In genomic region chr2:10303174-10303633, GRCh38 we compare ENCODE assay signal across 8 cellular contexts. TPM values are rescaled to one million over a fixed set of nuclear protein-coding genes. Genes with fewer than 3 reads are reported as not detected.
DNase-seq lines count a peak whose midpoint lies in the region; ATAC-seq and TF ChIP-seq lines count a peak whose summit lies in the region.

No MANE protein-coding gene starts in this region.

- H3K27ac ChIP-seq in gastroesophageal sphincter: peak overlapping the region in 3 of 4 donors; percentile 82 to 85 (median 83)
- peak overlapping the region; percentile 59 for H3K27ac ChIP-seq in rectal smooth muscle tissue (ENCODE audit: low read depth, low read length)

- H3K4me3 Mint-ChIP-seq in activated CD4-positive, alpha-beta memory T cell treated with anti-CD3 and anti-CD28 coated beads for 36 hours: peak overlapping the region; percentile 99

- ATAC-seq in GM19324 (IDR thresholded peaks at IDR 0.05; ENCODE audit: low FRiP score, unreplicated experiment) (peak; percentile 2), HG03108 (IDR thresholded peaks at IDR 0.05; ENCODE audit: unreplicated experiment) (peak; percentile 6), gastroesophageal sphincter (no peak)

- H3K4me1 Mint-ChIP-seq in activated CD4-positive, alpha-beta memory T cell treated with anti-CD3 and anti-CD28 coated beads for 36 hours (ENCODE audit: low read depth): peaks cover 70% of the 10 kb centered on the region

- peak overlapping the region; percentile 4 for H3K9ac ChIP-seq in rectal smooth muscle tissue (ENCODE audit: low read length)

- intact Hi-C loops in activated CD4-positive, alpha-beta memory T cell treated with anti-CD3 and anti-CD28 coated beads for 36 hours (cut with micrococcal nuclease): loop anchor here (1.0 to 2.0 kb wide), 2 partner anchors 105 to 146 kb away; partner anchors contain the start of gene ODC1

- H3K27me3 ChIP-seq in gastroesophageal sphincter (no peaks in the 10 kb centered on the region), rectal smooth muscle tissue (ENCODE audit: control insufficient read depth, insufficient read depth, low read length) (no peaks in the 10 kb centered on the region)

- peak; percentile 50 for DNase-seq in activated CD4-positive, alpha-beta memory T cell treated with anti-CD3 and anti-CD28 coated beads for 36 hours
- no peak for DNase-seq in iPS-NIHi7 (ENCODE audit: extremely low spot score)
- no peak for DNase-seq in HPDE6-E6E7 (ENCODE audit: extremely low spot score)
- DNase-seq in kidney tubule cell (ENCODE audit: low spot score): no peak

- CTCF ChIA-PET in activated CD4-positive, alpha-beta memory T cell treated with anti-CD3 and anti-CD28 coated beads for 36 hours (lab: Charles Lee): interaction anchor here (0.6 to 9.5 kb wide), 13 partner anchors 16 to 230 kb away, joined by 3 to 136 read pairs (median 4); partner anchors contain the start of gene ODC1

- POLR2A ChIA-PET in activated CD4-positive, alpha-beta memory T cell treated with anti-CD3 and anti-CD28 coated beads for 36 hours (lab: Charles Lee): interaction anchor here (0.8 to 8.3 kb wide), 6 partner anchors 25 to 177 kb away, joined by 3 to 65 read pairs (median 5); partner anchors contain the start of gene ODC1

- H3K9me3 ChIP-seq in gastroesophageal sphincter: no peaks in the 10 kb centered on the region

- H3K27me3 Mint-ChIP-seq in activated CD4-positive, alpha-beta memory T cell treated with anti-CD3 and anti-CD28 coated beads for 36 hours: no peaks in the 10 kb centered on the region

- no peaks in the 10 kb centered on the region for H3K9me3 Mint-ChIP-seq in activated CD4-positive, alpha-beta memory T cell treated with anti-CD3 and anti-CD28 coated beads for 36 hours

- H3K36me3 Mint-ChIP-seq in activated CD4-positive, alpha-beta memory T cell treated with anti-CD3 and anti-CD28 coated beads for 36 hours: peaks cover 2% of the 10 kb centered on the region

- WGBS in gastroesophageal sphincter (ENCODE audit: low coverage in 1 of 2), 2 donors: no CpG with 5 or more reads among the region's 42 CpGs

- peak overlapping the region; percentile 40 to 95 for H3K4me3 ChIP-seq in gastroesophageal sphincter
- H3K4me3 ChIP-seq in rectal smooth muscle tissue (ENCODE audit: low read length): peak overlapping the region; percentile 72

- H3K4me1 ChIP-seq in gastroesophageal sphincter (peaks cover 0 to 49% (median 11%) of the 10 kb centered on the region in 3 donors), rectal smooth muscle tissue (ENCODE audit: control insufficient read depth, insufficient read depth, low read length) (peaks cover 9% of the 10 kb centered on the region)

- H3K27ac Mint-ChIP-seq in activated CD4-positive, alpha-beta memory T cell treated with anti-CD3 and anti-CD28 coated beads for 36 hours: peak overlapping the region; percentile 83

- TF ChIP-seq CTCF in gastroesophageal sphincter (IDR thresholded peaks at IDR 0.05): no peak

- no peak for TF ChIP-seq EP300 in gastroesophageal sphincter (IDR thresholded peaks at IDR 0.05)

- TF ChIP-seq POLR2A in gastroesophageal sphincter (IDR thresholded peaks at IDR 0.05): no peak

- H3K36me3 ChIP-seq in gastroesophageal sphincter (no peaks in the 10 kb centered on the region), rectal smooth muscle tissue (ENCODE audit: control insufficient read depth, insufficient read depth, low read length) (no peaks in the 10 kb centered on the region)

RNA-seq across cellular contexts. Expression of gene HPCAL1, which starts 0.5 kb away (rescaled TPM):
- 10 to 100 TPM; 82.2 to 82.6 TPM for total RNA-seq in activated CD4-positive, alpha-beta memory T cell treated with anti-CD3 and anti-CD28 coated beads for 36 hours
- total RNA-seq in gastroesophageal sphincter: 10 to 100 TPM; 17.0 to 42.1 (median 29.8) TPM
